In the genomic region with DNA sequence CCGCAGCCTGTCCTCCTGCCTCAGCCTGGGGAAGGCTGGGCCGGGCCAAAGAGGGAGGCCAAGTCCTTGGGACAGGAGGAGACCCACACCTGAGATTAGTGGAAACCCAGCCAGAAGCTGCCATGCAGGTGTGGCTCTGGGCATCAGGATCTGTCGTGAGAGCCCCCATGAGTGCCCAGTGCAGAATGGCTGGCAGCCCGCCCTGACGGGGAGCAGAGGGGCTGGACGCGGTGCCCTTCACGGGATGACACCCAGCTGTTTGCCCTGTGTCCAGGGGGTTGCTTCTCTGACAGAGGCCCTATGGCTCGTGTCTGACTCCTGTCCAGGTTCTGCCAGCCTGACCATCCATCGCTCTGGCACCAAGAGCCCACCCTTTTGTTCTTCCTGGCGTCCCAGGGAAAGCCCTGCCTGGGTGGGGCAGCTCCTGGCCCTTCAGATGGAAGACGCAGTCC, we compare ENCODE assay signal across 11 cellular contexts. TPM values are rescaled to one million over a fixed set of nuclear protein-coding genes. Genes with fewer than 3 reads are reported as not detected.
DNase-seq lines count a peak whose midpoint lies in the region; ATAC-seq and TF ChIP-seq lines count a peak whose summit lies in the region.
"Had no signal": no experiment of that assay in that cellular context is flagged by ENCODE, and none has a peak within 500 bp of the region (broad histone marks: within the 10 kb centered on the region; RNA-seq: fewer than 3 reads in every experiment).

No MANE protein-coding gene starts in this region.

- DNase-seq in left lung (peak in 1 of 2 donors; percentile 71), PC-9 (no peak), Calu3 (no peak)
- DNase-seq: activated naive CD4-positive, alpha-beta T cell treated with anti-CD3 and anti-CD28 coated beads for 36 hours; naive B cell; SIG-M5; stimulated activated naive CD4-positive, alpha-beta T cell had no signal

- TF ChIP-seq CTCF in 22Rv1 (IDR thresholded peaks at IDR 0.05) (no peak), left lung (IDR thresholded peaks at IDR 0.05) (no peak), PC-9 (conservative IDR thresholded peaks at IDR 0.05) (no peak), Calu3 (IDR thresholded peaks at IDR 0.05; ENCODE audit: unreplicated experiment) (no peak)

- peaks cover 40% of the 10 kb centered on the region for H3K36me3 Mint-ChIP-seq in Calu3 (ENCODE audit: insufficient read depth, unreplicated experiment)

- H4K20me1 ChIP-seq in PC-9 (ENCODE audit: insufficient read depth) = peaks cover 57% of the 10 kb centered on the region

- H3K27ac ChIP-seq in 22Rv1 (peak overlapping the region; percentile 85), left lung (peak overlapping the region in 1 of 2 donors; percentile 64), PC-9 (no peak overlapping the region)

- peaks cover 55% of the 10 kb centered on the region for H3F3A ChIP-seq in PC-9 (ENCODE audit: insufficient read depth, low read depth)

- no peaks in the 10 kb centered on the region for H3K4me1 Mint-ChIP-seq in Calu3 (ENCODE audit: low read depth, unreplicated experiment)

- H3K27me3 ChIP-seq in left lung (peaks cover 0 to 11% of the 10 kb centered on the region in 2 donors), PC-9 (ENCODE audit: insufficient read depth, low read depth) (no peaks in the 10 kb centered on the region)

- H3K4me1 ChIP-seq in left lung = peaks cover 11 to 82% of the 10 kb centered on the region in 2 donors
- peaks cover 8% of the 10 kb centered on the region for H3K4me1 ChIP-seq in PC-9 (replicated peaks; ENCODE audit: insufficient read depth)

- H3K9me3 ChIP-seq in left lung (no peaks in the 10 kb centered on the region), PC-9 (ENCODE audit: insufficient read depth, low read depth) (no peaks in the 10 kb centered on the region)

- peaks cover 6% of the 10 kb centered on the region for H3K27me3 Mint-ChIP-seq in Calu3 (ENCODE audit: unreplicated experiment)
- H3K27me3 Mint-ChIP-seq: naive B cell had no signal

- H3K9me3 Mint-ChIP-seq in Calu3 (ENCODE audit: low read depth, unreplicated experiment) = no peaks in the 10 kb centered on the region
- H3K9me3 Mint-ChIP-seq: activated naive CD4-positive, alpha-beta T cell treated with anti-CD3 and anti-CD28 coated beads for 36 hours; naive B cell had no signal

- BruUV-seq in PC-9 (replicated peaks; lab: Mats Ljungman, UMichigan) (no TSS peak), Calu3 (replicated peaks; lab: Mats Ljungman, UMichigan) (no TSS peak)

- CTCF ChIA-PET in PC-9 (lab: Charles Lee) (interaction anchor here (0.8 kb wide), 1 partner anchor 27 kb away, joined by 3 read pairs; no protein-coding TSS in a partner anchor), Calu3 (lab: Charles Lee) (no interaction called here)

- POLR2A ChIA-PET in PC-9 (lab: Charles Lee; ENCODE audit: unreplicated experiment) = no interaction called here

- H3K79me2 ChIP-seq in PC-9 (ENCODE audit: low read depth) = peaks cover 18% of the 10 kb centered on the region

- H3K4me3 ChIP-seq in left lung (no peak overlapping the region), PC-9 (no peak overlapping the region)

- H3K4me3 Mint-ChIP-seq in Calu3 (ENCODE audit: low read depth, unreplicated experiment) = no peak overlapping the region
- H3K4me3 Mint-ChIP-seq: activated naive CD4-positive, alpha-beta T cell treated with anti-CD3 and anti-CD28 coated beads for 36 hours had no signal

- H3K36me3 ChIP-seq in left lung = peaks cover 0 to 54% of the 10 kb centered on the region in 2 donors
- peaks cover 24% of the 10 kb centered on the region for H3K36me3 ChIP-seq in PC-9 (ENCODE audit: low read depth)

- H2AFZ ChIP-seq in PC-9 = no peak overlapping the region

- ATAC-seq in SK-N-SH treated with all-trans-retinoic acid at 6 μM for 48 hours (peak; percentile 3), left lung (peak; percentile 2), HG02870 (IDR thresholded peaks at IDR 0.05; ENCODE audit: unreplicated experiment) (no peak)

- intact Hi-C loops in left lung (cut with DNase I) (no loop called here), PC-9 (cut with micrococcal nuclease; ENCODE audit: unreplicated experiment) (loop anchor here (10.0 kb wide), 1 partner anchor 46 kb away; no protein-coding TSS in a partner anchor), Calu3 (cut with micrococcal nuclease; ENCODE audit: unreplicated experiment) (no loop called here)

- no peak overlapping the region for H3K27ac Mint-ChIP-seq in Calu3 (ENCODE audit: unreplicated experiment)
- H3K27ac Mint-ChIP-seq: activated naive CD4-positive, alpha-beta T cell treated with anti-CD3 and anti-CD28 coated beads for 36 hours had no signal

- H3K4me2 ChIP-seq in PC-9 = no peak overlapping the region

- H3K9me2 ChIP-seq in PC-9 (ENCODE audit: insufficient read depth) = no peaks in the 10 kb centered on the region

TF ChIP-seq in SK-N-SH treated with all-trans-retinoic acid at 6 μM for 48 hours, 23 proteins besides CTCF, POLR2A, EP300 and RAD21:
- TF ChIP-seq ZNF70 (CRISPR knock-in tag; IDR thresholded peaks at IDR 0.05) (no peak), OSR1 (CRISPR knock-in tag; IDR thresholded peaks at IDR 0.05) (no peak), ZNF8 (CRISPR knock-in tag; IDR thresholded peaks at IDR 0.05) (no peak), BACH2 (CRISPR knock-in tag; IDR thresholded peaks at IDR 0.05; ENCODE audit: borderline replicate concordance) (no peak), PPARA (CRISPR knock-in tag; IDR thresholded peaks at IDR 0.05; ENCODE audit: borderline replicate concordance) (no peak), ISL1 (CRISPR knock-in tag; IDR thresholded peaks at IDR 0.05) (no peak), ZC3H10 (CRISPR knock-in tag; IDR thresholded peaks at IDR 0.05) (no peak), CSDC2 (CRISPR knock-in tag; IDR thresholded peaks at IDR 0.05) (no peak), ZNF565 (CRISPR knock-in tag; conservative IDR thresholded peaks at IDR 0.05; ENCODE audit: low read depth) (no peak), ZFP30 (CRISPR knock-in tag; IDR thresholded peaks at IDR 0.05) (no peak), GLIS3 (CRISPR knock-in tag; IDR thresholded peaks at IDR 0.05) (no peak), TOX (CRISPR knock-in tag; IDR thresholded peaks at IDR 0.05; ENCODE audit: borderline replicate concordance) (no peak), RARB (CRISPR knock-in tag; IDR thresholded peaks at IDR 0.05) (no peak)
- TF ChIP-seq, protein P1, sequence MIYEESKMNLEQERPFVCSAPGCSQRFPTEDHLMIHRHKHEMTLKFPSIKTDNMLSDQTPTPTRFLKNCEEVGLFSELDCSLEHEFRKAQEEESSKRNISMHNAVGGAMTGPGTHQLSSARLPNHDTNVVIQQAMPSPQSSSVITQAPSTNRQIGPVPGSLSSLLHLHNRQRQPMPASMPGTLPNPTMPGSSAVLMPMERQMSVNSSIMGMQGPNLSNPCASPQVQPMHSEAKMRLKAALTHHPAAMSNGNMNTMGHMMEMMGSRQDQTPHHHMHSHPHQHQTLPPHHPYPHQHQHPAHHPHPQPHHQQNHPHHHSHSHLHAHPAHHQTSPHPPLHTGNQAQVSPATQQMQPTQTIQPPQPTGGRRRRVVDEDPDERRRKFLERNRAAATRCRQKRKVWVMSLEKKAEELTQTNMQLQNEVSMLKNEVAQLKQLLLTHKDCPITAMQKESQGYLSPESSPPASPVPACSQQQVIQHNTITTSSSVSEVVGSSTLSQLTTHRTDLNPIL (CRISPR knock-in tag; IDR thresholded peaks at IDR 0.05; ENCODE audit: low read depth) = no peak
- TF ChIP-seq, protein P2, sequence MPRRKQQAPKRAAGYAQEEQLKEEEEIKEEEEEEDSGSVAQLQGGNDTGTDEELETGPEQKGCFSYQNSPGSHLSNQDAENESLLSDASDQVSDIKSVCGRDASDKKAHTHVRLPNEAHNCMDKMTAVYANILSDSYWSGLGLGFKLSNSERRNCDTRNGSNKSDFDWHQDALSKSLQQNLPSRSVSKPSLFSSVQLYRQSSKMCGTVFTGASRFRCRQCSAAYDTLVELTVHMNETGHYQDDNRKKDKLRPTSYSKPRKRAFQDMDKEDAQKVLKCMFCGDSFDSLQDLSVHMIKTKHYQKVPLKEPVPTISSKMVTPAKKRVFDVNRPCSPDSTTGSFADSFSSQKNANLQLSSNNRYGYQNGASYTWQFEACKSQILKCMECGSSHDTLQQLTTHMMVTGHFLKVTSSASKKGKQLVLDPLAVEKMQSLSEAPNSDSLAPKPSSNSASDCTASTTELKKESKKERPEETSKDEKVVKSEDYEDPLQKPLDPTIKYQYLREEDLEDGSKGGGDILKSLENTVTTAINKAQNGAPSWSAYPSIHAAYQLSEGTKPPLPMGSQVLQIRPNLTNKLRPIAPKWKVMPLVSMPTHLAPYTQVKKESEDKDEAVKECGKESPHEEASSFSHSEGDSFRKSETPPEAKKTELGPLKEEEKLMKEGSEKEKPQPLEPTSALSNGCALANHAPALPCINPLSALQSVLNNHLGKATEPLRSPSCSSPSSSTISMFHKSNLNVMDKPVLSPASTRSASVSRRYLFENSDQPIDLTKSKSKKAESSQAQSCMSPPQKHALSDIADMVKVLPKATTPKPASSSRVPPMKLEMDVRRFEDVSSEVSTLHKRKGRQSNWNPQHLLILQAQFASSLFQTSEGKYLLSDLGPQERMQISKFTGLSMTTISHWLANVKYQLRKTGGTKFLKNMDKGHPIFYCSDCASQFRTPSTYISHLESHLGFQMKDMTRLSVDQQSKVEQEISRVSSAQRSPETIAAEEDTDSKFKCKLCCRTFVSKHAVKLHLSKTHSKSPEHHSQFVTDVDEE (CRISPR knock-in tag; IDR thresholded peaks at IDR 0.05) = no peak
TF ChIP-seq in SK-N-SH treated with all-trans-retinoic acid at 6 μM for 48 hours: peak in this region for 0.

RNA-seq across cellular contexts. Expression of a gene that starts 8.5 kb away (rescaled TPM):
- 10 to 100 TPM; 12.6 to 12.7 TPM for total RNA-seq in left lung
- total RNA-seq in PC-9 (2021) = 19.0 and 32.6 TPM in 2 replicates
- 4.0 TPM in 2 replicates for total RNA-seq in Calu3 (2022)

RNA-seq across cellular contexts. Expression of a gene that starts 21.8 kb away (rescaled TPM):
- total RNA-seq in left lung (10 to 100 TPM in 1 of 2 donors, under 1 TPM in 1; 0.32 to 10.0 TPM), PC-9 (2021) (0.94 and 2.2 TPM in 2 replicates), Calu3 (2022) (0.33 and 1.9 TPM in 2 replicates)
- total RNA-seq: M059J had no signal

RNA-seq across cellular contexts. Expression of a gene that starts 27.4 kb away (rescaled TPM):
- 10 to 100 TPM in 1 of 2 donors, under 1 TPM in 1; 0.38 to 18.9 TPM for total RNA-seq in left lung
- total RNA-seq in PC-9 (2021) = not detected in 2 replicates
- total RNA-seq in Calu3 (2022) = not detected in 2 replicates
- total RNA-seq: activated naive CD4-positive, alpha-beta T cell treated with anti-CD3 and anti-CD28 coated beads for 36 hours; M059J had no signal

RNA-seq across cellular contexts. Expression of a gene that starts 33.7 kb away (rescaled TPM):
- 100 to 1,000 TPM; 127 to 170 TPM for total RNA-seq in left lung
- 124 and 136 TPM in 2 replicates for total RNA-seq in PC-9 (2021)
- total RNA-seq in Calu3 (2022) = 40.4 and 45.4 TPM in 2 replicates

RNA-seq across cellular contexts. Expression of a gene that starts 37.1 kb away (rescaled TPM):
- not detected for total RNA-seq in left lung
- total RNA-seq in PC-9 (2021) = not detected in 2 replicates
- total RNA-seq in Calu3 (2022) = not detected in 2 replicates
- total RNA-seq: activated naive CD4-positive, alpha-beta T cell treated with anti-CD3 and anti-CD28 coated beads for 36 hours; M059J had no signal
